In the genomic region with DNA sequence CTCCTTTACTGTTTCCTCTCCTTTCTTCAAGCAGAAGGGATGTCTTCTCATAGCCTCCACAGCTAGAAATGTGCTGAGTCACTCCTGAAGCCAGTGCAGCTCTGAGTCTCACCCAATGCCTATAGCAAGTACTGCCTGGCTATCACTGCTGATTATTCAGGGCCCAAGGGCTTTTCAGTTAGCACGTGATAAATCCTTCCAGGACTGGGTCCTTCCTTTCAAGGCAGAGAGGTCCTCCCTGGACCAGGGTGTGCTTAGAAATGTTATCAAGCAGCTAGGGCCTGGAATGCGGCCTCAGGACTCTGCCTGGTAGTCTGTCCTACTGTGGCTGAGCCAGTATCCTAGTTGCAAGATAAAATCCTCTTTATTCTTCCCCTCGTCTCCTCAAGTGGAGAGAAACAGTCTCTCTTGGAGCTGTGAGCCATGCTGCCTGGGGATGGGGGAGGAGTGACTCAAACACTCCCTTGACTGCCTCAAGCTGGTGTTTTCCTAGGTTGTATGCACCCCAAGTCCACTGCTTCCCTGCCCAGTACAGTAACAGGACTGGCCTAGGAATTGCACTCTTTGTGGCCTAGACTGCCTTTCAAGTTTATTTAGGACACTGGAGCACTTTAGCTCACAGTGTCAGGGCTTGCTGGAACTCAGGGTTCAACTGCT, we compare ENCODE assay signal across 1 cellular context.
TF ChIP-seq lines count a peak whose summit lies in the region.

No MANE protein-coding gene starts in this region.

TF ChIP-seq in SK-N-SH treated with all-trans-retinoic acid at 6 μM for 48 hours, 23 proteins besides CTCF, POLR2A, EP300 and RAD21 (continued from another document):
- no peak for TF ChIP-seq TCF4 (CRISPR knock-in tag; IDR thresholded peaks at IDR 0.05; ENCODE audit: borderline replicate concordance)
- no peak for TF ChIP-seq ISL1 (CRISPR knock-in tag; IDR thresholded peaks at IDR 0.05)
- no peak for TF ChIP-seq TOX (CRISPR knock-in tag; IDR thresholded peaks at IDR 0.05; ENCODE audit: borderline replicate concordance)
- no peak for TF ChIP-seq ARNTL (CRISPR knock-in tag; IDR thresholded peaks at IDR 0.05; ENCODE audit: borderline replicate concordance, low read depth)
- no peak for TF ChIP-seq GLIS3 (CRISPR knock-in tag; IDR thresholded peaks at IDR 0.05)
- TF ChIP-seq POU6F1 (CRISPR knock-in tag; IDR thresholded peaks at IDR 0.05; ENCODE audit: borderline replicate concordance, low read depth): no peak
- TF ChIP-seq CSDC2 (CRISPR knock-in tag; IDR thresholded peaks at IDR 0.05): no peak
- TF ChIP-seq ESRRG (CRISPR knock-in tag; IDR thresholded peaks at IDR 0.05): no peak
- no peak for TF ChIP-seq ZNF565 (CRISPR knock-in tag; conservative IDR thresholded peaks at IDR 0.05; ENCODE audit: low read depth)
- no peak for TF ChIP-seq ZFP30 (CRISPR knock-in tag; IDR thresholded peaks at IDR 0.05)
- no peak for TF ChIP-seq SNAI2 (CRISPR knock-in tag; IDR thresholded peaks at IDR 0.05)
- TF ChIP-seq, protein P1, sequence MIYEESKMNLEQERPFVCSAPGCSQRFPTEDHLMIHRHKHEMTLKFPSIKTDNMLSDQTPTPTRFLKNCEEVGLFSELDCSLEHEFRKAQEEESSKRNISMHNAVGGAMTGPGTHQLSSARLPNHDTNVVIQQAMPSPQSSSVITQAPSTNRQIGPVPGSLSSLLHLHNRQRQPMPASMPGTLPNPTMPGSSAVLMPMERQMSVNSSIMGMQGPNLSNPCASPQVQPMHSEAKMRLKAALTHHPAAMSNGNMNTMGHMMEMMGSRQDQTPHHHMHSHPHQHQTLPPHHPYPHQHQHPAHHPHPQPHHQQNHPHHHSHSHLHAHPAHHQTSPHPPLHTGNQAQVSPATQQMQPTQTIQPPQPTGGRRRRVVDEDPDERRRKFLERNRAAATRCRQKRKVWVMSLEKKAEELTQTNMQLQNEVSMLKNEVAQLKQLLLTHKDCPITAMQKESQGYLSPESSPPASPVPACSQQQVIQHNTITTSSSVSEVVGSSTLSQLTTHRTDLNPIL (CRISPR knock-in tag; IDR thresholded peaks at IDR 0.05; ENCODE audit: low read depth): no peak
- TF ChIP-seq OSR1 (CRISPR knock-in tag; IDR thresholded peaks at IDR 0.05): no peak
